In genomic region chr5:143207563-143208364, GRCh38 we compare ENCODE assay signal across 1 cellular context.
TF ChIP-seq lines count a peak whose summit lies in the region.

No MANE protein-coding gene starts in this region.

TF ChIP-seq in H1, 55 proteins besides CTCF, POLR2A, EP300 and RAD21 (continued from another document):
- TF ChIP-seq CEBPB (IDR thresholded peaks at IDR 0.05; ENCODE audit: low read depth, low read length) (no peak), KDM4A (IDR thresholded peaks at IDR 0.05; ENCODE audit: low read depth, low read length, severe bottlenecking) (no peak), SUZ12 (IDR thresholded peaks at IDR 0.05; ENCODE audit: low read length) (no peak), PHF8 (conservative IDR thresholded peaks at IDR 0.05; ENCODE audit: low read depth, low read length) (no peak), FOSL1 (IDR thresholded peaks at IDR 0.05; ENCODE audit: insufficient read depth, low read depth, low read length) (no peak), POU5F1 (IDR thresholded peaks at IDR 0.05; ENCODE audit: low read depth, low read length) (no peak), CTBP2 (IDR thresholded peaks at IDR 0.05; ENCODE audit: borderline replicate concordance, insufficient read depth, insufficient read length, low read length) (no peak), SIN3A (conservative IDR thresholded peaks at IDR 0.05 in 1 of 2, IDR thresholded peaks at IDR 0.05 in 1 of 2; ENCODE audit: low read depth in 1 of 2, low read length in 2 of 2) (no peak), NRF1 (IDR thresholded peaks at IDR 0.05; ENCODE audit: low read depth, low read length) (no peak), HDAC6 (IDR thresholded peaks at IDR 0.05; ENCODE audit: low read depth, low read length) (no peak), CREB1 (IDR thresholded peaks at IDR 0.05) (no peak), SP1 (IDR thresholded peaks at IDR 0.05; ENCODE audit: low read depth, low read length) (no peak), SP2 (IDR thresholded peaks at IDR 0.05; ENCODE audit: low read length) (no peak), TCF12 (IDR thresholded peaks at IDR 0.05; ENCODE audit: low read depth, low read length) (no peak)
